ENCODE assay signal across 2 cellular contexts in the genomic region with DNA sequence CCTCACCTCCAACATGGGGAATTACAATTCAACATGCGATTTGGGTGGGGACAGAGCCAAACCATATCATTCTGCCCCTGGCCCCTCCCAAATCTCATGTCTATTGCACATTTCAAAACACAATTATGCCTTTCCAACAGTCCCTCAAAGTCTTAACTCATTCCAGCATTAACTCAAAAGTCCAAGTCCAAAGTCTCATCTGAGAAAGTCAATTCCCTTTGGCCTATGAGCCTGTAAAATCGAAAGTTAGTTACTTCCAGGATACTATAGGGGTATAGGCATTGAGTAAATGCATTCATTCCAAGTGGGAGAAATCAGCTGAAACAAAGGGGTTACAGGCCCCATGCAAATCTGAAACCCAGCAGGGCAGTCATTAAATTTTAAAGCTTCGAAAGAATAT.
TF ChIP-seq lines count a peak whose summit lies in the region.

No MANE protein-coding gene starts in this region.

TF ChIP-seq in liver, 16 proteins besides CTCF, POLR2A, EP300 and RAD21 (continued from another document):
- TF ChIP-seq, protein P1, sequence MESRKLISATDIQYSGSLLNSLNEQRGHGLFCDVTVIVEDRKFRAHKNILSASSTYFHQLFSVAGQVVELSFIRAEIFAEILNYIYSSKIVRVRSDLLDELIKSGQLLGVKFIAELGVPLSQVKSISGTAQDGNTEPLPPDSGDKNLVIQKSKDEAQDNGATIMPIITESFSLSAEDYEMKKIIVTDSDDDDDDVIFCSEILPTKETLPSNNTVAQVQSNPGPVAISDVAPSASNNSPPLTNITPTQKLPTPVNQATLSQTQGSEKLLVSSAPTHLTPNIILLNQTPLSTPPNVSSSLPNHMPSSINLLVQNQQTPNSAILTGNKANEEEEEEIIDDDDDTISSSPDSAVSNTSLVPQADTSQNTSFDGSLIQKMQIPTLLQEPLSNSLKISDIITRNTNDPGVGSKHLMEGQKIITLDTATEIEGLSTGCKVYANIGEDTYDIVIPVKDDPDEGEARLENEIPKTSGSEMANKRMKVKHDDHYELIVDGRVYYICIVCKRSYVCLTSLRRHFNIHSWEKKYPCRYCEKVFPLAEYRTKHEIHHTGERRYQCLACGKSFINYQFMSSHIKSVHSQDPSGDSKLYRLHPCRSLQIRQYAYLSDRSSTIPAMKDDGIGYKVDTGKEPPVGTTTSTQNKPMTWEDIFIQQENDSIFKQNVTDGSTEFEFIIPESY (IDR thresholded peaks at IDR 0.05), result no peak
- TF ChIP-seq TAF1 (conservative IDR thresholded peaks at IDR 0.05), result no peak
- no peak for TF ChIP-seq FOXA1 (IDR thresholded peaks at IDR 0.05)
- TF ChIP-seq RXRA (IDR thresholded peaks at IDR 0.05), result peak; percentile 30 to 33
- TF ChIP-seq, protein P2, sequence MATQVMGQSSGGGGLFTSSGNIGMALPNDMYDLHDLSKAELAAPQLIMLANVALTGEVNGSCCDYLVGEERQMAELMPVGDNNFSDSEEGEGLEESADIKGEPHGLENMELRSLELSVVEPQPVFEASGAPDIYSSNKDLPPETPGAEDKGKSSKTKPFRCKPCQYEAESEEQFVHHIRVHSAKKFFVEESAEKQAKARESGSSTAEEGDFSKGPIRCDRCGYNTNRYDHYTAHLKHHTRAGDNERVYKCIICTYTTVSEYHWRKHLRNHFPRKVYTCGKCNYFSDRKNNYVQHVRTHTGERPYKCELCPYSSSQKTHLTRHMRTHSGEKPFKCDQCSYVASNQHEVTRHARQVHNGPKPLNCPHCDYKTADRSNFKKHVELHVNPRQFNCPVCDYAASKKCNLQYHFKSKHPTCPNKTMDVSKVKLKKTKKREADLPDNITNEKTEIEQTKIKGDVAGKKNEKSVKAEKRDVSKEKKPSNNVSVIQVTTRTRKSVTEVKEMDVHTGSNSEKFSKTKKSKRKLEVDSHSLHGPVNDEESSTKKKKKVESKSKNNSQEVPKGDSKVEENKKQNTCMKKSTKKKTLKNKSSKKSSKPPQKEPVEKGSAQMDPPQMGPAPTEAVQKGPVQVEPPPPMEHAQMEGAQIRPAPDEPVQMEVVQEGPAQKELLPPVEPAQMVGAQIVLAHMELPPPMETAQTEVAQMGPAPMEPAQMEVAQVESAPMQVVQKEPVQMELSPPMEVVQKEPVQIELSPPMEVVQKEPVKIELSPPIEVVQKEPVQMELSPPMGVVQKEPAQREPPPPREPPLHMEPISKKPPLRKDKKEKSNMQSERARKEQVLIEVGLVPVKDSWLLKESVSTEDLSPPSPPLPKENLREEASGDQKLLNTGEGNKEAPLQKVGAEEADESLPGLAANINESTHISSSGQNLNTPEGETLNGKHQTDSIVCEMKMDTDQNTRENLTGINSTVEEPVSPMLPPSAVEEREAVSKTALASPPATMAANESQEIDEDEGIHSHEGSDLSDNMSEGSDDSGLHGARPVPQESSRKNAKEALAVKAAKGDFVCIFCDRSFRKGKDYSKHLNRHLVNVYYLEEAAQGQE (IDR thresholded peaks at IDR 0.05), result no peak
- no peak for TF ChIP-seq JUND (IDR thresholded peaks at IDR 0.05)
- peak; percentile 74 for TF ChIP-seq HNF4G (IDR thresholded peaks at IDR 0.05)
- TF ChIP-seq, protein P3, sequence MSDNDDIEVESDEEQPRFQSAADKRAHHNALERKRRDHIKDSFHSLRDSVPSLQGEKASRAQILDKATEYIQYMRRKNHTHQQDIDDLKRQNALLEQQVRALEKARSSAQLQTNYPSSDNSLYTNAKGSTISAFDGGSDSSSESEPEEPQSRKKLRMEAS (IDR thresholded peaks at IDR 0.05), result no peak
- TF ChIP-seq, protein P4, sequence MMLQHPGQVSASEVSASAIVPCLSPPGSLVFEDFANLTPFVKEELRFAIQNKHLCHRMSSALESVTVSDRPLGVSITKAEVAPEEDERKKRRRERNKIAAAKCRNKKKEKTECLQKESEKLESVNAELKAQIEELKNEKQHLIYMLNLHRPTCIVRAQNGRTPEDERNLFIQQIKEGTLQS (IDR thresholded peaks at IDR 0.05), result no peak
- TF ChIP-seq EGR1 (IDR thresholded peaks at IDR 0.05; ENCODE audit: low read depth in 2 of 2), result no peak
- TF ChIP-seq NR2F2 (IDR thresholded peaks at IDR 0.05), result no peak
- TF ChIP-seq YY1 (IDR thresholded peaks at IDR 0.05), result no peak
- peak; percentile 56 for TF ChIP-seq SP1 (IDR thresholded peaks at IDR 0.05)
- no peak for TF ChIP-seq FOXA2 (IDR thresholded peaks at IDR 0.05)

TF ChIP-seq in HepG2, 621 proteins besides CTCF, POLR2A, EP300 and RAD21 (continued from another document):
- TF ChIP-seq, protein P5, sequence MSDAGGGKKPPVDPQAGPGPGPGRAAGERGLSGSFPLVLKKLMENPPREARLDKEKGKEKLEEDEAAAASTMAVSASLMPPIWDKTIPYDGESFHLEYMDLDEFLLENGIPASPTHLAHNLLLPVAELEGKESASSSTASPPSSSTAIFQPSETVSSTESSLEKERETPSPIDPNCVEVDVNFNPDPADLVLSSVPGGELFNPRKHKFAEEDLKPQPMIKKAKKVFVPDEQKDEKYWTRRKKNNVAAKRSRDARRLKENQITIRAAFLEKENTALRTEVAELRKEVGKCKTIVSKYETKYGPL (CRISPR knock-in tag; IDR thresholded peaks at IDR 0.05), result no peak
- TF ChIP-seq HNRNPH1 (optimal IDR thresholded peaks at IDR 0.05; ENCODE audit: low read depth, low read length) (no peak), FOXM1 (CRISPR knock-in tag; IDR thresholded peaks at IDR 0.05) (no peak), NPAS2 (CRISPR knock-in tag; IDR thresholded peaks at IDR 0.05; ENCODE audit: borderline replicate concordance) (no peak), ZNF761 (CRISPR knock-in tag; conservative IDR thresholded peaks at IDR 0.05) (no peak), ZMYM4 (CRISPR knock-in tag; IDR thresholded peaks at IDR 0.05) (no peak), GATAD2A (CRISPR knock-in tag; IDR thresholded peaks at IDR 0.05) (no peak), HOXA7 (CRISPR knock-in tag; IDR thresholded peaks at IDR 0.05) (no peak), AHR (CRISPR knock-in tag; IDR thresholded peaks at IDR 0.05) (no peak), RFXANK (CRISPR knock-in tag; IDR thresholded peaks at IDR 0.05) (no peak)
- TF ChIP-seq, protein P6, sequence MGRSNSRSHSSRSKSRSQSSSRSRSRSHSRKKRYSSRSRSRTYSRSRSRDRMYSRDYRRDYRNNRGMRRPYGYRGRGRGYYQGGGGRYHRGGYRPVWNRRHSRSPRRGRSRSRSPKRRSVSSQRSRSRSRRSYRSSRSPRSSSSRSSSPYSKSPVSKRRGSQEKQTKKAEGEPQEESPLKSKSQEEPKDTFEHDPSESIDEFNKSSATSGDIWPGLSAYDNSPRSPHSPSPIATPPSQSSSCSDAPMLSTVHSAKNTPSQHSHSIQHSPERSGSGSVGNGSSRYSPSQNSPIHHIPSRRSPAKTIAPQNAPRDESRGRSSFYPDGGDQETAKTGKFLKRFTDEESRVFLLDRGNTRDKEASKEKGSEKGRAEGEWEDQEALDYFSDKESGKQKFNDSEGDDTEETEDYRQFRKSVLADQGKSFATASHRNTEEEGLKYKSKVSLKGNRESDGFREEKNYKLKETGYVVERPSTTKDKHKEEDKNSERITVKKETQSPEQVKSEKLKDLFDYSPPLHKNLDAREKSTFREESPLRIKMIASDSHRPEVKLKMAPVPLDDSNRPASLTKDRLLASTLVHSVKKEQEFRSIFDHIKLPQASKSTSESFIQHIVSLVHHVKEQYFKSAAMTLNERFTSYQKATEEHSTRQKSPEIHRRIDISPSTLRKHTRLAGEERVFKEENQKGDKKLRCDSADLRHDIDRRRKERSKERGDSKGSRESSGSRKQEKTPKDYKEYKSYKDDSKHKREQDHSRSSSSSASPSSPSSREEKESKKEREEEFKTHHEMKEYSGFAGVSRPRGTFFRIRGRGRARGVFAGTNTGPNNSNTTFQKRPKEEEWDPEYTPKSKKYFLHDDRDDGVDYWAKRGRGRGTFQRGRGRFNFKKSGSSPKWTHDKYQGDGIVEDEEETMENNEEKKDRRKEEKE (IDR thresholded peaks at IDR 0.05), result no peak
